In the genomic region with DNA sequence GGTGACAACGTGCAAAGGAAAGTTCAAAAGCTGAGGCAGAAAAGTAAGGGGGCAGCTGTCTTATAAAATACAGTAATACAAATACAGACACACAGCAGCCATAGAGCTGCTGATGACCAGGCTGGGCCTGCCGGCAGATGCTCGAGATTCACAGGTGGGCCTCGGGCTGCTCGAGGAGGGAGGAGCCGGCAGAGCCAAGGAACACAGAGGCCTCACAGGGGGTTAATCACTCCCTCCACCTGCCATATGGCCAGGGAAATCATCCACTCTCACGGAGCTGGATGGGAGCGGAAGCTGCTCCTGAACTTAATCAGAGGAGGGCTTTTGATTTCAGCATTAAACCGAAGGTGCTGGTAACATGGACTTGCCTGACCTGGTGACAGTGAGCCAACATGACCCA, we compare ENCODE assay signal across 16 cellular contexts. TPM values are rescaled to one million over a fixed set of nuclear protein-coding genes. Genes with fewer than 3 reads are reported as not detected.
DNase-seq lines count a peak whose midpoint lies in the region; ATAC-seq and TF ChIP-seq lines count a peak whose summit lies in the region.
"Had no signal": no experiment of that assay in that cellular context is flagged by ENCODE, and none has a peak within 500 bp of the region (broad histone marks: within the 10 kb centered on the region; RNA-seq: fewer than 3 reads in every experiment).

No MANE protein-coding gene starts in this region.

- H3K4me1 Mint-ChIP-seq in brain: peaks cover 41% of the 10 kb centered on the region
- H3K4me1 Mint-ChIP-seq in osteocyte (ENCODE audit: unreplicated experiment): no peaks in the 10 kb centered on the region
- H3K4me1 Mint-ChIP-seq in activated naive CD8-positive, alpha-beta T cell treated with anti-CD3 and anti-CD28 coated beads, Interleukin-2, amount 50 U/mL, for 24 hours: peaks cover 2% of the 10 kb centered on the region

- DNase-seq in NCI-H1417 treated with DMSO at 0.1 percent for 48 hours (lab: John Stamatoyannopoulos, UW) (peak; percentile 82), NCI-H2227 treated with DMSO at 0.1 percent for 48 hours (lab: John Stamatoyannopoulos, UW) (peak; percentile 12), osteocyte (ENCODE audit: extremely low spot score, unreplicated experiment) (peak; percentile 65)
- no peak for DNase-seq in activated naive CD8-positive, alpha-beta T cell treated with anti-CD3 and anti-CD28 coated beads, Interleukin-2, amount 50 U/mL, for 24 hours
- DNase-seq: activated CD4-positive, alpha-beta T cell treated with anti-CD3 and anti-CD28 coated beads, Interleukin-2, amount 50 U/mL, for 4 hours; activated T-cell treated with anti-CD3 and anti-CD28 coated beads, Interleukin-2, amount 50 U/mL, for 1 hour; KG1; thyroid gland had no signal

- no peak for ATAC-seq in activated naive CD8-positive, alpha-beta T cell treated with anti-CD3 and anti-CD28 coated beads, Interleukin-2, amount 50 U/mL, for 24 hours
- no peak for ATAC-seq in activated CD4-positive, CD25-positive, alpha-beta regulatory T cell treated with anti-CD3 and anti-CD28 coated beads, Interleukin-2, amount 50 U/mL, for 24 hours
- no peak for ATAC-seq in GM19351 (IDR thresholded peaks at IDR 0.05; ENCODE audit: unreplicated experiment)
- ATAC-seq: activated naive CD4-positive, alpha-beta T cell treated with anti-CD3 and anti-CD28 coated beads, Interleukin-2, amount 50 U/mL, for 72 hours; esophagus mucosa; HCT116; natural killer cell treated with Interleukin-12 subunit alpha and Interleukin-12 subunit beta and Interleukin-15 and Interleukin-18, amount 100 ng/mL, for 72 hours; stimulated activated effector memory CD8-positive, alpha-beta T cell treated with anti-CD3 and anti-CD28 coated beads, Interleukin-12 subunit alpha, Interleukin-12 subunit beta, amount 100 ng/mL, for 72 hours had no signal

- peak overlapping the region in 3 of 5 experiments; percentile 64 to 87 (median 73) for H3K27ac Mint-ChIP-seq in brain
- H3K27ac Mint-ChIP-seq in osteocyte (ENCODE audit: unreplicated experiment): no peak overlapping the region
- no peak overlapping the region for H3K27ac Mint-ChIP-seq in activated naive CD8-positive, alpha-beta T cell treated with anti-CD3 and anti-CD28 coated beads, Interleukin-2, amount 50 U/mL, for 24 hours
- H3K27ac Mint-ChIP-seq: activated naive CD4-positive, alpha-beta T cell treated with anti-CD3 and anti-CD28 coated beads, Interleukin-2, amount 50 U/mL, for 72 hours; natural killer cell treated with Interleukin-12 subunit alpha and Interleukin-12 subunit beta and Interleukin-15 and Interleukin-18, amount 100 ng/mL, for 72 hours; stimulated activated effector memory CD8-positive, alpha-beta T cell treated with anti-CD3 and anti-CD28 coated beads, Interleukin-12 subunit alpha, Interleukin-12 subunit beta, amount 100 ng/mL, for 72 hours had no signal

- TF ChIP-seq CTCF in brain (conservative IDR thresholded peaks at IDR 0.05): no peak
- TF ChIP-seq CTCF in osteocyte (IDR thresholded peaks at IDR 0.05): no peak

- H3K27me3 Mint-ChIP-seq in brain (peaks cover 6% of the 10 kb centered on the region), osteocyte (ENCODE audit: unreplicated experiment) (peaks cover 2% of the 10 kb centered on the region)
- peaks cover 3% of the 10 kb centered on the region for H3K27me3 Mint-ChIP-seq in activated naive CD8-positive, alpha-beta T cell treated with anti-CD3 and anti-CD28 coated beads, Interleukin-2, amount 50 U/mL, for 24 hours

- H3K9me3 Mint-ChIP-seq in brain (peaks cover 0 to 2% (median 0%) of the 10 kb centered on the region in 5 experiments), osteocyte (ENCODE audit: unreplicated experiment) (no peaks in the 10 kb centered on the region)
- H3K9me3 Mint-ChIP-seq in activated naive CD8-positive, alpha-beta T cell treated with anti-CD3 and anti-CD28 coated beads, Interleukin-2, amount 50 U/mL, for 24 hours: no peaks in the 10 kb centered on the region
- H3K9me3 Mint-ChIP-seq: activated naive CD4-positive, alpha-beta T cell treated with anti-CD3 and anti-CD28 coated beads, Interleukin-2, amount 50 U/mL, for 72 hours; natural killer cell treated with Interleukin-12 subunit alpha and Interleukin-12 subunit beta and Interleukin-15 and Interleukin-18, amount 100 ng/mL, for 72 hours; stimulated activated effector memory CD8-positive, alpha-beta T cell treated with anti-CD3 and anti-CD28 coated beads, Interleukin-12 subunit alpha, Interleukin-12 subunit beta, amount 100 ng/mL, for 72 hours had no signal

- no peak overlapping the region for H3K4me3 Mint-ChIP-seq in brain
- H3K4me3 Mint-ChIP-seq in osteocyte (ENCODE audit: unreplicated experiment): no peak overlapping the region
- H3K4me3 Mint-ChIP-seq in activated naive CD8-positive, alpha-beta T cell treated with anti-CD3 and anti-CD28 coated beads, Interleukin-2, amount 50 U/mL, for 24 hours: no peak overlapping the region
- H3K4me3 Mint-ChIP-seq: natural killer cell treated with Interleukin-12 subunit alpha and Interleukin-12 subunit beta and Interleukin-15 and Interleukin-18, amount 100 ng/mL, for 72 hours; stimulated activated effector memory CD8-positive, alpha-beta T cell treated with anti-CD3 and anti-CD28 coated beads, Interleukin-12 subunit alpha, Interleukin-12 subunit beta, amount 100 ng/mL, for 72 hours had no signal

- H3K36me3 Mint-ChIP-seq in brain: no peaks in the 10 kb centered on the region
- H3K36me3 Mint-ChIP-seq in osteocyte (ENCODE audit: unreplicated experiment): no peaks in the 10 kb centered on the region
- no peaks in the 10 kb centered on the region for H3K36me3 Mint-ChIP-seq in activated naive CD8-positive, alpha-beta T cell treated with anti-CD3 and anti-CD28 coated beads, Interleukin-2, amount 50 U/mL, for 24 hours (ENCODE audit: low read depth)
- H3K36me3 Mint-ChIP-seq: activated naive CD4-positive, alpha-beta T cell treated with anti-CD3 and anti-CD28 coated beads, Interleukin-2, amount 50 U/mL, for 72 hours; natural killer cell treated with Interleukin-12 subunit alpha and Interleukin-12 subunit beta and Interleukin-15 and Interleukin-18, amount 100 ng/mL, for 72 hours; stimulated activated effector memory CD8-positive, alpha-beta T cell treated with anti-CD3 and anti-CD28 coated beads, Interleukin-12 subunit alpha, Interleukin-12 subunit beta, amount 100 ng/mL, for 72 hours had no signal

RNA-seq across cellular contexts. Expression of a gene that starts 29.6 kb away (rescaled TPM):
- 58.2 TPM for polyA plus RNA-seq in brain (ENCODE audit: insufficient read depth, low read depth, low replicate concordance)
- 102 and 112 TPM in 2 replicates for total RNA-seq in osteocyte

Comparison
In these comparisons a context has a peak if more than half of its experiments do, and no peak if none do; other contexts are left out.
1. H3K27ac Mint-ChIP-seq: peak in brain (3 of 5); none in osteocyte (single experiment) and activated naive CD8-positive, alpha-beta T cell treated with anti-CD3 and anti-CD28 coated beads, Interleukin-2, amount 50 U/mL, for 24 hours (single experiment).